ENCODE assay signal across 8 cellular contexts in genomic region chr18:24271381-24272331, GRCh38.
DNase-seq lines count a peak whose midpoint lies in the region; ATAC-seq and TF ChIP-seq lines count a peak whose summit lies in the region.

No MANE protein-coding gene starts in this region.

- H4K20me1 ChIP-seq in Karpas-422 (ENCODE audit: insufficient read depth, low read depth, low read length), result no peaks in the 10 kb centered on the region

- H3K27ac ChIP-seq in Peyer's patch (peak overlapping the region; percentile 66 to 92 (median 80)), caudate nucleus (ENCODE audit: low read depth, low read length) (peak overlapping the region; percentile 99), Karpas-422 (ENCODE audit: low read length) (no peak overlapping the region)

- H3K4me1 ChIP-seq in Peyer's patch (peaks cover 0 to 37% (median 0%) of the 10 kb centered on the region in 4 donors), Karpas-422 (ENCODE audit: low read length) (no peaks in the 10 kb centered on the region)

- TF ChIP-seq POLR2A in Peyer's patch (IDR thresholded peaks at IDR 0.05), result peak; percentile 23 to 65

- H3K36me3 ChIP-seq in Peyer's patch (no peaks in the 10 kb centered on the region), Karpas-422 (ENCODE audit: insufficient read depth, low read length) (no peaks in the 10 kb centered on the region)

- H3K9ac ChIP-seq in Karpas-422 (ENCODE audit: low read length), result no peak overlapping the region

- no peaks in the 10 kb centered on the region for H3K27me3 ChIP-seq in Peyer's patch
- H3K27me3 ChIP-seq in Karpas-422 (ENCODE audit: low read length), result no peaks in the 10 kb centered on the region

- H3K9me3 ChIP-seq in Peyer's patch (no peaks in the 10 kb centered on the region), Karpas-422 (ENCODE audit: low read length) (no peaks in the 10 kb centered on the region)

- H3K4me2 ChIP-seq in Karpas-422 (ENCODE audit: low read depth, low read length, poor library complexity, severe bottlenecking), result no peak overlapping the region

- peak in 3 of 6 experiments; percentile 24 to 42 (median 26) for TF ChIP-seq CTCF in Peyer's patch (IDR thresholded peaks at IDR 0.05)

- H3K4me3 ChIP-seq in Peyer's patch (peak overlapping the region; percentile 37 to 81 (median 66)), Karpas-422 (ENCODE audit: low read length) (no peak overlapping the region)

- DNase-seq in DMS 273 (lab: John Stamatoyannopoulos, UW; ENCODE audit: unreplicated experiment), result peak; percentile 89
- peak in 2 of 3 donors; percentile 76 to 88 for DNase-seq in Peyer's patch
- DNase-seq in caudate nucleus (lab: John Stamatoyannopoulos, UW), result peak in 57 of 61 donors; percentile 26 to 89 (median 62)
- peak; percentile 90 for DNase-seq in iPS-NIHi11 (ENCODE audit: low spot score)
- peak; percentile 84 for DNase-seq in sciatic nerve (ENCODE audit: low spot score)
- DNase-seq in Karpas-422, result no peak
- DNase-seq in GM19240 (ENCODE audit: insufficient read length, low spot score), result no peak

- no peaks in the 10 kb centered on the region for H3K79me2 ChIP-seq in Karpas-422 (ENCODE audit: low read length)

- no peak overlapping the region for H2AFZ ChIP-seq in Karpas-422 (ENCODE audit: low read length)

- peak; percentile 68 for ATAC-seq in HG02884 (IDR thresholded peaks at IDR 0.05; ENCODE audit: unreplicated experiment)
- peak; percentile 90 for ATAC-seq in sciatic nerve

- intact Hi-C loops in sciatic nerve (cut with DNase I), result no loop called here

- no peaks in the 10 kb centered on the region for H3K9me2 ChIP-seq in Karpas-422 (replicated peaks; ENCODE audit: insufficient read depth, low read length)

Comparison
In these comparisons a context has a peak if more than half of its experiments do, and no peak if none do; other contexts are left out.
1. DNase-seq: peak in DMS 273 (single experiment), Peyer's patch (2 of 3), caudate nucleus (57 of 61), iPS-NIHi11 (single experiment) and sciatic nerve (single experiment); none in Karpas-422 (single experiment) and GM19240 (single experiment).